Comparison of ENCODE assay signal across 10 cellular contexts in the genomic region with DNA sequence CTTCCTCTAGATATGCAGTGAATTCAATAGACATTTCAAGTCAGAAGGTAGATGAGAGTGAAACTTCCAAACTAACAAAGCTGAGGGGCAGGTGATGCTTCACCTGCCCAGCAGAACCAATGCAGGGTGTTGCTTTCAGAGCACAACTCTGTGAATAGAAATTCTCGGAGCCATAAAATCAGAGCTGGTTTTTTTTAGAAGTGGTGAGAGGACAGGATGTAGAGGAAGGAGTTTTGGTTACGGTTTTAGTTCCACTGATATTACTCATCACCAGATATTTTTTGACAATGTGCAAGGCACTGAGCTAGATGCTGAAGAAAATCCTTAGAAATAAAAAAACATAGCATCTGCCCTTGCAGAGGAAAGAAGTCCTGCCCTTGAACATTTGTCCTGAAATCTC.
DNase-seq lines count a peak whose midpoint lies in the region; ATAC-seq, FAIRE-seq and TF ChIP-seq lines count a peak whose summit lies in the region.
"Had no signal": no experiment of that assay in that cellular context is flagged by ENCODE, and none has a peak within 500 bp of the region (broad histone marks: within the 10 kb centered on the region; RNA-seq: fewer than 3 reads in every experiment).

No MANE protein-coding gene starts in this region.

- DNase-seq in GM10266 (ENCODE audit: extremely low spot score) (peak; percentile 36), HTR-8/SVneo (ENCODE audit: insufficient read length, low spot score) (peak; percentile 60), foreskin melanocyte (peak; percentile 35), osteocyte (ENCODE audit: extremely low spot score, unreplicated experiment) (no peak), HK-2 (ENCODE audit: unreplicated experiment) (no peak)
- no peak for DNase-seq in stimulated activated naive CD4-positive, alpha-beta T cell treated with Interleukin-2 at 50 U/mL for 16 hours (lab: John Stamatoyannopoulos, UW)
- DNase-seq in activated CD4-positive, alpha-beta memory T cell treated with anti-CD3 and anti-CD28 coated beads, Interleukin-2, amount 10 ng/mL, durations not matched to agents 7 days and 5 days = no peak
- DNase-seq: activated CD4-positive, alpha-beta T cell treated with anti-CD3 and anti-CD28 coated beads, Interleukin-2, amount 10 ng/mL, durations not matched to agents 7 days and 5 days; NCI-H2081 treated with DMSO at 0.1 percent for 48 hours had no signal

- no peaks in the 10 kb centered on the region for H3K27me3 Mint-ChIP-seq in osteocyte (ENCODE audit: unreplicated experiment)
- H3K27me3 Mint-ChIP-seq in activated CD4-positive, alpha-beta memory T cell treated with anti-CD3 and anti-CD28 coated beads, Interleukin-2, amount 10 ng/mL, durations not matched to agents 7 days and 5 days = peaks cover 7% of the 10 kb centered on the region

- H3K27ac Mint-ChIP-seq in osteocyte (ENCODE audit: unreplicated experiment) = no peak overlapping the region
- H3K27ac Mint-ChIP-seq in activated CD4-positive, alpha-beta memory T cell treated with anti-CD3 and anti-CD28 coated beads, Interleukin-2, amount 10 ng/mL, durations not matched to agents 7 days and 5 days = no peak overlapping the region
- H3K27ac Mint-ChIP-seq: activated CD4-positive, alpha-beta T cell treated with anti-CD3 and anti-CD28 coated beads, Interleukin-2, amount 10 ng/mL, durations not matched to agents 7 days and 5 days had no signal

- CTCF ChIA-PET in activated CD4-positive, alpha-beta memory T cell treated with anti-CD3 and anti-CD28 coated beads, Interleukin-2, amount 10 ng/mL, durations not matched to agents 7 days and 5 days (lab: Charles Lee) = no interaction called here

- H3K36me3 Mint-ChIP-seq in osteocyte (ENCODE audit: unreplicated experiment) = no peaks in the 10 kb centered on the region
- no peaks in the 10 kb centered on the region for H3K36me3 Mint-ChIP-seq in activated CD4-positive, alpha-beta memory T cell treated with anti-CD3 and anti-CD28 coated beads, Interleukin-2, amount 10 ng/mL, durations not matched to agents 7 days and 5 days (ENCODE audit: low read depth)

- peak; percentile 85 for ATAC-seq in GM21576 (IDR thresholded peaks at IDR 0.05; ENCODE audit: unreplicated experiment)

- TF ChIP-seq CTCF in GM10266 (IDR thresholded peaks at IDR 0.05; ENCODE audit: control insufficient read depth, insufficient read depth, low read depth, missing control alignments) = no peak
- TF ChIP-seq CTCF in osteocyte (IDR thresholded peaks at IDR 0.05) = no peak

- no peak for FAIRE-seq in HTR-8/SVneo (lab: Jason Lieb, UNC)

- POLR2A ChIA-PET in activated CD4-positive, alpha-beta memory T cell treated with anti-CD3 and anti-CD28 coated beads, Interleukin-2, amount 10 ng/mL, durations not matched to agents 7 days and 5 days (lab: Charles Lee) = no interaction called here

- peaks cover 33% of the 10 kb centered on the region for H3K4me1 Mint-ChIP-seq in osteocyte (ENCODE audit: unreplicated experiment)
- peaks cover 13% of the 10 kb centered on the region for H3K4me1 Mint-ChIP-seq in activated CD4-positive, alpha-beta memory T cell treated with anti-CD3 and anti-CD28 coated beads, Interleukin-2, amount 10 ng/mL, durations not matched to agents 7 days and 5 days

- no peak overlapping the region for H3K4me3 Mint-ChIP-seq in osteocyte (ENCODE audit: unreplicated experiment)
- H3K4me3 Mint-ChIP-seq in activated CD4-positive, alpha-beta memory T cell treated with anti-CD3 and anti-CD28 coated beads, Interleukin-2, amount 10 ng/mL, durations not matched to agents 7 days and 5 days = no peak overlapping the region
- H3K4me3 Mint-ChIP-seq: activated CD4-positive, alpha-beta T cell treated with anti-CD3 and anti-CD28 coated beads, Interleukin-2, amount 10 ng/mL, durations not matched to agents 7 days and 5 days had no signal

- H3K9me3 Mint-ChIP-seq in osteocyte (ENCODE audit: unreplicated experiment) = no peaks in the 10 kb centered on the region
- H3K9me3 Mint-ChIP-seq in activated CD4-positive, alpha-beta memory T cell treated with anti-CD3 and anti-CD28 coated beads, Interleukin-2, amount 10 ng/mL, durations not matched to agents 7 days and 5 days = no peaks in the 10 kb centered on the region
- H3K9me3 Mint-ChIP-seq: activated CD4-positive, alpha-beta T cell treated with anti-CD3 and anti-CD28 coated beads, Interleukin-2, amount 10 ng/mL, durations not matched to agents 7 days and 5 days had no signal

Comparison
In these comparisons a context has a peak if more than half of its experiments do, and no peak if none do; other contexts are left out.
1. DNase-seq: peak in GM10266 (single experiment), HTR-8/SVneo (single experiment) and foreskin melanocyte (single experiment); none in stimulated activated naive CD4-positive, alpha-beta T cell treated with Interleukin-2 at 50 U/mL for 16 hours (single experiment), osteocyte (single experiment), HK-2 (single experiment) and activated CD4-positive, alpha-beta memory T cell treated with anti-CD3 and anti-CD28 coated beads, Interleukin-2, amount 10 ng/mL, durations not matched to agents 7 days and 5 days (single experiment).